In the genomic region with DNA sequence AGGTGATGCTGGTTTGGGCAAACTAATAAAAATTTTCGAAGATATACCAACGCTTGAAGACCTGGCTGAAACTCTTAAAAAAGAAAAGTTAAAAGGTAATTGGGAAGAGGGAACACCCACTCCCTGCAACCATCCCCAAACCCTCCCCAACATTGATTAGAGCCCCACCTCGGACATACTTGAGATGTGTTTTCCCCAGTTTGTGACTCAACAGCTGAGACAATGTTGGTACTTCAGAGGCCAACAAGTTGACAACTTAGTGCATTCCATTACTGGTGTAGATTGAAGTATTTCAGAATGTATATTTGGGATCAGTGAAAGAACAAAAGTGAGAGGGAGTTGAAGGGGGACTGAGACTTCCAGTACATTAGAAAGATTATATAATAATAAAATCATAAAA, we compare ENCODE assay signal across 12 cellular contexts. TPM values are rescaled to one million over a fixed set of nuclear protein-coding genes. Genes with fewer than 3 reads are reported as not detected.
A peak's percentile ranks its signal among the peaks of the same experiment; 100 is the strongest.
DNase-seq lines count a peak whose midpoint lies in the region; ATAC-seq and TF ChIP-seq lines count a peak whose summit lies in the region.
"Had no signal": no experiment of that assay in that cellular context is flagged by ENCODE, and none has a peak within 500 bp of the region (broad histone marks: within the 10 kb centered on the region; RNA-seq: fewer than 3 reads in every experiment).

No MANE protein-coding gene starts in this region.

- TF ChIP-seq CTCF in CD4-positive, alpha-beta T cell (IDR thresholded peaks at IDR 0.05), result no peak
- no peak for TF ChIP-seq CTCF in HFFc6 (IDR thresholded peaks at IDR 0.05)

- CTCF ChIA-PET in CD4-positive, alpha-beta T cell (lab: Charles Lee), result no interaction called here

- no peaks in the 10 kb centered on the region for H3K27me3 ChIP-seq in CD4-positive, alpha-beta T cell (ENCODE audit: control insufficient read depth, insufficient read depth, low read length)
- H3K27me3 ChIP-seq: breast epithelium, gastroesophageal sphincter had no signal

- POLR2A ChIA-PET in CD4-positive, alpha-beta T cell (lab: Charles Lee), result interaction anchor here (1.2 kb wide), 1 partner anchor 9 kb away, joined by 3 read pairs; no protein-coding TSS in a partner anchor
- POLR2A ChIA-PET in activated naive CD8-positive, alpha-beta T cell treated with anti-CD3 and anti-CD28 coated beads, Interleukin-2, amount 10 ng/mL, durations not matched to agents 7 days and 5 days (lab: Charles Lee), result interaction anchor here (0.9 kb wide), 1 partner anchor 31 kb away, joined by 4 read pairs; no protein-coding TSS in a partner anchor
- POLR2A ChIA-PET in naive thymus-derived CD8-positive, alpha-beta T cell (lab: Charles Lee), result no interaction called here

- no peaks in the 10 kb centered on the region for H3K9me3 Mint-ChIP-seq in CD4-positive, alpha-beta T cell
- H3K9me3 Mint-ChIP-seq in HFFc6, result no peaks in the 10 kb centered on the region
- H3K9me3 Mint-ChIP-seq in activated naive CD8-positive, alpha-beta T cell treated with anti-CD3 and anti-CD28 coated beads, Interleukin-2, amount 10 ng/mL, durations not matched to agents 7 days and 5 days, result no peaks in the 10 kb centered on the region
- no peaks in the 10 kb centered on the region for H3K9me3 Mint-ChIP-seq in naive thymus-derived CD8-positive, alpha-beta T cell

- peaks cover 82% of the 10 kb centered on the region for H3K36me3 Mint-ChIP-seq in CD4-positive, alpha-beta T cell (ENCODE audit: low read depth)
- H3K36me3 Mint-ChIP-seq in HFFc6 (ENCODE audit: low read depth), result peaks cover 65% of the 10 kb centered on the region
- peaks cover 73% of the 10 kb centered on the region for H3K36me3 Mint-ChIP-seq in activated naive CD8-positive, alpha-beta T cell treated with anti-CD3 and anti-CD28 coated beads, Interleukin-2, amount 10 ng/mL, durations not matched to agents 7 days and 5 days
- peaks cover 13 to 60% (median 43%) of the 10 kb centered on the region in 3 donors for H3K36me3 Mint-ChIP-seq in naive thymus-derived CD8-positive, alpha-beta T cell

- peaks cover 83% of the 10 kb centered on the region for H3K4me1 Mint-ChIP-seq in CD4-positive, alpha-beta T cell (ENCODE audit: low read depth)
- H3K4me1 Mint-ChIP-seq in HFFc6 (ENCODE audit: low read depth), result peaks cover 56% of the 10 kb centered on the region
- peaks cover 51% of the 10 kb centered on the region for H3K4me1 Mint-ChIP-seq in activated naive CD8-positive, alpha-beta T cell treated with anti-CD3 and anti-CD28 coated beads, Interleukin-2, amount 10 ng/mL, durations not matched to agents 7 days and 5 days
- peaks cover 42 to 74% (median 63%) of the 10 kb centered on the region in 4 donors for H3K4me1 Mint-ChIP-seq in naive thymus-derived CD8-positive, alpha-beta T cell

- no peak overlapping the region for H3K27ac ChIP-seq in CD4-positive, alpha-beta T cell (ENCODE audit: low read depth, low read length)

- peak overlapping the region; percentile 95 for H3K4me3 Mint-ChIP-seq in CD4-positive, alpha-beta T cell
- peak overlapping the region; percentile 44; the same call in 1 of the 2 replicates for H3K4me3 Mint-ChIP-seq in HFFc6
- peak overlapping the region; percentile 84 for H3K4me3 Mint-ChIP-seq in activated naive CD8-positive, alpha-beta T cell treated with anti-CD3 and anti-CD28 coated beads, Interleukin-2, amount 10 ng/mL, durations not matched to agents 7 days and 5 days
- peak overlapping the region; percentile 83 to 99 (median 94) for H3K4me3 Mint-ChIP-seq in naive thymus-derived CD8-positive, alpha-beta T cell

- no peaks in the 10 kb centered on the region for H3K9me3 ChIP-seq in CD4-positive, alpha-beta T cell (ENCODE audit: control insufficient read depth, low read length)
- H3K9me3 ChIP-seq: breast epithelium, gastroesophageal sphincter had no signal

- DNase-seq in CD4-positive, alpha-beta T cell, result no peak
- DNase-seq in HFFc6 (no peak), DMS53 treated with DMSO at 0.1 percent for 48 hours (lab: John Stamatoyannopoulos, UW; ENCODE audit: unreplicated experiment) (no peak), medulla oblongata (ENCODE audit: extremely low spot score) (no peak)
- no peak for DNase-seq in activated naive CD8-positive, alpha-beta T cell treated with anti-CD3 and anti-CD28 coated beads, Interleukin-2, amount 10 ng/mL, durations not matched to agents 7 days and 5 days
- DNase-seq in naive thymus-derived CD8-positive, alpha-beta T cell, result no peak
- DNase-seq: activated CD4-positive, CD25-positive, alpha-beta regulatory T cell treated with anti-CD3 and anti-CD28 coated beads, Interleukin-2, amount 50 U/mL, for 72 hours; NCI-H1417 had no signal

- intact Hi-C loops in CD4-positive, alpha-beta T cell (cut with DNase I, micrococcal nuclease), result loop anchor here (5.0 kb wide), 2 partner anchors 37 to 52 kb away; no protein-coding TSS in a partner anchor

- H3K27ac Mint-ChIP-seq in CD4-positive, alpha-beta T cell, result peak overlapping the region; percentile 83
- peak overlapping the region; percentile 94 for H3K27ac Mint-ChIP-seq in HFFc6
- H3K27ac Mint-ChIP-seq in activated naive CD8-positive, alpha-beta T cell treated with anti-CD3 and anti-CD28 coated beads, Interleukin-2, amount 10 ng/mL, durations not matched to agents 7 days and 5 days, result peak overlapping the region; percentile 92
- peak overlapping the region in 9 of 10 donors; percentile 29 to 99 (median 57) for H3K27ac Mint-ChIP-seq in naive thymus-derived CD8-positive, alpha-beta T cell

- H3K27me3 Mint-ChIP-seq in CD4-positive, alpha-beta T cell, result no peaks in the 10 kb centered on the region
- no peaks in the 10 kb centered on the region for H3K27me3 Mint-ChIP-seq in HFFc6 (ENCODE audit: insufficient read depth)
- no peaks in the 10 kb centered on the region for H3K27me3 Mint-ChIP-seq in activated naive CD8-positive, alpha-beta T cell treated with anti-CD3 and anti-CD28 coated beads, Interleukin-2, amount 10 ng/mL, durations not matched to agents 7 days and 5 days
- no peaks in the 10 kb centered on the region for H3K27me3 Mint-ChIP-seq in naive thymus-derived CD8-positive, alpha-beta T cell

- ATAC-seq in CD4-positive, alpha-beta T cell (ENCODE audit: poor library complexity), result no peak
- ATAC-seq in activated naive CD8-positive, alpha-beta T cell treated with anti-CD3 and anti-CD28 coated beads, Interleukin-2, amount 10 ng/mL, durations not matched to agents 7 days and 5 days (ENCODE audit: low read depth), result no peak
- no peak for ATAC-seq in naive thymus-derived CD8-positive, alpha-beta T cell
- no peak for ATAC-seq in HG02763 (IDR thresholded peaks at IDR 0.05; ENCODE audit: unreplicated experiment)
- no peak for ATAC-seq in GM21717 (IDR thresholded peaks at IDR 0.05; ENCODE audit: unreplicated experiment)

RNA-seq across cellular contexts. Expression of a gene that starts 5.1 kb away (rescaled TPM):
- 10 to 100 TPM; 36.9 to 37.6 TPM for total RNA-seq in CD4-positive, alpha-beta T cell
- total RNA-seq in HFFc6 (2021; fragmentation: NEBNext Ultra II Directional; extraction: Animal tissue kit (Norgen Biotek cat#: 25700)), result 10 to 100 TPM; 50.5 to 70.7 (median 67.3) TPM
- 100 to 1,000 TPM; 295 to 300 TPM for total RNA-seq in activated naive CD8-positive, alpha-beta T cell treated with anti-CD3 and anti-CD28 coated beads, Interleukin-2, amount 10 ng/mL, durations not matched to agents 7 days and 5 days
- 10 to 100 TPM; 83.4 to 89.8 TPM for total RNA-seq in naive thymus-derived CD8-positive, alpha-beta T cell
- 10 to 100 TPM; 49.2 to 55.2 (median 53.5) TPM for polyA plus RNA-seq in naive thymus-derived CD8-positive, alpha-beta T cell

Comparison
In these comparisons a context has a peak if more than half of its experiments do, and no peak if none do; other contexts are left out.
1. H3K4me3 Mint-ChIP-seq: peak in every context shown above with its lines; median percentile 95 in CD4-positive, alpha-beta T cell; 94 in naive thymus-derived CD8-positive, alpha-beta T cell; 84 in activated naive CD8-positive, alpha-beta T cell treated with anti-CD3 and anti-CD28 coated beads, Interleukin-2, amount 10 ng/mL, durations not matched to agents 7 days and 5 days; 44 in HFFc6.